In genomic region chr6:2037230-2037926, GRCh38 we compare ENCODE assay signal across 9 cellular contexts.
DNase-seq lines count a peak whose midpoint lies in the region; ATAC-seq and TF ChIP-seq lines count a peak whose summit lies in the region.
"Had no signal": no experiment of that assay in that cellular context is flagged by ENCODE, and none has a peak within 500 bp of the region (broad histone marks: within the 10 kb centered on the region; RNA-seq: fewer than 3 reads in every experiment).

No MANE protein-coding gene starts in this region.

- H3K4me1 Mint-ChIP-seq in naive thymus-derived CD8-positive, alpha-beta T cell: peaks cover 14 to 36% (median 25%) of the 10 kb centered on the region in 4 donors

- H3K27me3 Mint-ChIP-seq in naive thymus-derived CD8-positive, alpha-beta T cell: no peaks in the 10 kb centered on the region

- H3K9ac ChIP-seq in GM23248 (no peak overlapping the region), OCI-LY3 (ENCODE audit: low read length) (no peak overlapping the region)

- H3F3A ChIP-seq in GM23248 (ENCODE audit: insufficient read depth): no peaks in the 10 kb centered on the region

- peak; percentile 31; the same call in 1 of the 2 replicates for TF ChIP-seq CTCF in OCI-LY3 (IDR thresholded peaks at IDR 0.05; ENCODE audit: low read depth, low read length)
- TF ChIP-seq CTCF in dorsolateral prefrontal cortex (IDR thresholded peaks at IDR 0.05 in 54 of 56, conservative IDR thresholded peaks at IDR 0.05 in 2 of 56; ENCODE audit: low read depth in 1 of 56, partially characterized antibody in 56 of 56): peak in 31 of 56 donors; percentile 7 to 55 (median 24)

- H3K27me3 ChIP-seq in GM23248 (replicated peaks; ENCODE audit: insufficient read depth) (no peaks in the 10 kb centered on the region), OCI-LY3 (ENCODE audit: low read depth, low read length) (no peaks in the 10 kb centered on the region), dorsolateral prefrontal cortex (peaks cover 0 to 7% (median 0%) of the 10 kb centered on the region in 45 donors)
- H3K27me3 ChIP-seq: neutrophil, tibial nerve had no signal

- H2AFZ ChIP-seq in GM23248 (no peak overlapping the region), OCI-LY3 (ENCODE audit: low read depth, low read length) (no peak overlapping the region)

- H3K27ac ChIP-seq in GM23248: no peak overlapping the region
- H3K27ac ChIP-seq in OCI-LY3 (ENCODE audit: low read length): no peak overlapping the region
- H3K27ac ChIP-seq in dorsolateral prefrontal cortex: no peak overlapping the region
- H3K27ac ChIP-seq: neutrophil, tibial nerve had no signal

- in situ Hi-C loops in GM23248 (cut with MboI): no loop called here

- H3K36me3 ChIP-seq in GM23248 (ENCODE audit: low read depth) (no peaks in the 10 kb centered on the region), OCI-LY3 (replicated peaks; ENCODE audit: low read depth, low read length) (no peaks in the 10 kb centered on the region)
- H3K36me3 ChIP-seq: neutrophil, tibial nerve had no signal

- H3K79me2 ChIP-seq in GM23248 (ENCODE audit: insufficient read depth) (no peaks in the 10 kb centered on the region), OCI-LY3 (ENCODE audit: low read length) (no peaks in the 10 kb centered on the region)

- intact Hi-C loops in dorsolateral prefrontal cortex (cut with DNase I): loop anchor here in 1 of 2 donors (10.0 kb wide), 1 partner anchor 433 kb away; the partner anchor contains the start of gene FOXC1
- intact Hi-C loops in left colon (cut with DNase I, micrococcal nuclease): no loop called here

- peak overlapping the region in 8 of 10 donors; percentile 2 to 56 (median 40) for H3K4me3 Mint-ChIP-seq in naive thymus-derived CD8-positive, alpha-beta T cell

- H3K9me3 Mint-ChIP-seq in naive thymus-derived CD8-positive, alpha-beta T cell: no peaks in the 10 kb centered on the region

- H4K20me1 ChIP-seq in GM23248 (ENCODE audit: insufficient read depth) (no peaks in the 10 kb centered on the region), OCI-LY3 (ENCODE audit: insufficient read depth, low read length) (no peaks in the 10 kb centered on the region)

- H3K4me2 ChIP-seq in GM23248 (ENCODE audit: unreplicated experiment) (no peak overlapping the region), OCI-LY3 (ENCODE audit: low read length) (no peak overlapping the region)

- H3K9me2 ChIP-seq in GM23248 (ENCODE audit: insufficient read depth): no peaks in the 10 kb centered on the region

- peak in 1 of 2 donors; percentile 45 for ATAC-seq in naive thymus-derived CD8-positive, alpha-beta T cell
- no peak for ATAC-seq in GM18873 (IDR thresholded peaks at IDR 0.05; ENCODE audit: low FRiP score, unreplicated experiment)
- no peak for ATAC-seq in left colon

- DNase-seq in GM23248: peak; percentile 10
- DNase-seq in dorsolateral prefrontal cortex: no peak
- peak in 2 of 10 donors; percentile 18 to 21 for DNase-seq in naive thymus-derived CD8-positive, alpha-beta T cell
- no peak for DNase-seq in NAMALWA (ENCODE audit: low spot score)
- no peak for DNase-seq in left colon

- 93 to 95% methylated on average over 10 of the region's 10 CpGs for WGBS in GM23248 (ENCODE audit: low coverage in 1 of 2, low lambda C conversion rate in 2 of 2, missing lambda C conversion rate in 2 of 2), 2 experiments

- H3K4me1 ChIP-seq in GM23248 (ENCODE audit: insufficient read depth) (no peaks in the 10 kb centered on the region), OCI-LY3 (ENCODE audit: low read length) (peaks cover 6% of the 10 kb centered on the region)
- H3K4me1 ChIP-seq: tibial nerve had no signal

- H3K27ac Mint-ChIP-seq in naive thymus-derived CD8-positive, alpha-beta T cell: peak overlapping the region in 4 of 10 donors; percentile 10 to 37 (median 10)

- H3K9me3 ChIP-seq in GM23248 (ENCODE audit: low read depth): no peaks in the 10 kb centered on the region
- no peaks in the 10 kb centered on the region for H3K9me3 ChIP-seq in OCI-LY3 (ENCODE audit: insufficient read depth, low read length)
- H3K9me3 ChIP-seq: neutrophil, tibial nerve had no signal

- POLR2A ChIA-PET in naive thymus-derived CD8-positive, alpha-beta T cell (lab: Charles Lee): no interaction called here

- no peak overlapping the region for H3K4me3 ChIP-seq in GM23248
- H3K4me3 ChIP-seq in OCI-LY3 (ENCODE audit: low read length): no peak overlapping the region
- no peak overlapping the region for H3K4me3 ChIP-seq in dorsolateral prefrontal cortex
- H3K4me3 ChIP-seq: tibial nerve had no signal

- H3K36me3 Mint-ChIP-seq in naive thymus-derived CD8-positive, alpha-beta T cell: peaks cover 0 to 3% (median 2%) of the 10 kb centered on the region in 3 donors
